1 cellular context compared by ENCODE assay signal in genomic region chr20:51624157-51624731, GRCh38.
TF ChIP-seq lines count a peak whose summit lies in the region.

No MANE protein-coding gene starts in this region.

TF ChIP-seq in HepG2, 621 proteins besides CTCF, POLR2A, EP300 and RAD21 (continued from another document and continues in another):
- TF ChIP-seq GABPA (IDR thresholded peaks at IDR 0.05; ENCODE audit: low read depth, low read length) = no peak
- no peak for TF ChIP-seq GABPA (CRISPR knock-in tag; IDR thresholded peaks at IDR 0.05; ENCODE audit: low read depth)
- TF ChIP-seq SMAD1 (CRISPR knock-in tag; IDR thresholded peaks at IDR 0.05; ENCODE audit: borderline replicate concordance, low read depth) = no peak
- no peak for TF ChIP-seq SMARCC2 (IDR thresholded peaks at IDR 0.05)
- TF ChIP-seq TEAD3 (CRISPR knock-in tag; optimal IDR thresholded peaks at IDR 0.05; ENCODE audit: borderline replicate concordance) = peak; percentile 10
- TF ChIP-seq ZBTB49 (CRISPR knock-in tag; IDR thresholded peaks at IDR 0.05; ENCODE audit: borderline replicate concordance) = 0 out of 2 replicates have a peak, but pooled peaks have one; percentile 35
- TF ChIP-seq ZNF605 (CRISPR knock-in tag; IDR thresholded peaks at IDR 0.05) = 0 out of 2 replicates have a peak, but pooled peaks have one; percentile 64
- TF ChIP-seq ZNF572 (CRISPR knock-in tag; IDR thresholded peaks at IDR 0.05) = peak; percentile 82; the same call in 1 of the 2 replicates
- no peak for TF ChIP-seq JUN (CRISPR knock-in tag; IDR thresholded peaks at IDR 0.05)
- TF ChIP-seq RERE (CRISPR knock-in tag; IDR thresholded peaks at IDR 0.05; ENCODE audit: low read depth) = no peak
- TF ChIP-seq NONO (IDR thresholded peaks at IDR 0.05) = no peak
- TF ChIP-seq NONO (CRISPR knock-in tag; conservative IDR thresholded peaks at IDR 0.05) = peak; percentile 22; the same call in 1 of the 2 replicates
- peak; percentile 57; the same call in 1 of the 2 replicates for TF ChIP-seq ZNF501 (CRISPR knock-in tag; IDR thresholded peaks at IDR 0.05)
- TF ChIP-seq CC2D1A (CRISPR knock-in tag; IDR thresholded peaks at IDR 0.05) = no peak
- no peak for TF ChIP-seq ZBTB46 (CRISPR knock-in tag; IDR thresholded peaks at IDR 0.05; ENCODE audit: borderline replicate concordance)
- TF ChIP-seq ZNF574 (CRISPR knock-in tag; IDR thresholded peaks at IDR 0.05) = 0 out of 2 replicates have a peak, but pooled peaks have one; percentile 40
- TF ChIP-seq TCF12 (IDR thresholded peaks at IDR 0.05) = no peak
- no peak for TF ChIP-seq TCF12 (CRISPR knock-in tag; IDR thresholded peaks at IDR 0.05)
- TF ChIP-seq HNF1B (CRISPR knock-in tag; IDR thresholded peaks at IDR 0.05) = peak; percentile 65; the same call in 1 of the 2 replicates
- TF ChIP-seq ZBTB39 (CRISPR knock-in tag; IDR thresholded peaks at IDR 0.05) = peak; percentile 83
- TF ChIP-seq ATF3 (CRISPR knock-in tag; IDR thresholded peaks at IDR 0.05) = no peak
- TF ChIP-seq CREB1 (IDR thresholded peaks at IDR 0.05) = no peak
- no peak for TF ChIP-seq CREB1 (CRISPR knock-in tag; IDR thresholded peaks at IDR 0.05)
- TF ChIP-seq ZNF687 (CRISPR knock-in tag; IDR thresholded peaks at IDR 0.05) = peak; percentile 55
- TF ChIP-seq MIXL1 (CRISPR knock-in tag; IDR thresholded peaks at IDR 0.05) = no peak
- no peak for TF ChIP-seq NFAT5 (CRISPR knock-in tag; IDR thresholded peaks at IDR 0.05)
